Comparison of ENCODE assay signal across 9 cellular contexts in genomic region chr16:63461248-63461841, GRCh38.
DNase-seq lines count a peak whose midpoint lies in the region; ATAC-seq and TF ChIP-seq lines count a peak whose summit lies in the region.
"Had no signal": no experiment of that assay in that cellular context is flagged by ENCODE, and none has a peak within 500 bp of the region (broad histone marks: within the 10 kb centered on the region; RNA-seq: fewer than 3 reads in every experiment).

No MANE protein-coding gene starts in this region.

- H3K18ac ChIP-seq in IMR-90 (ENCODE audit: low read depth, low read length) = no peak overlapping the region

- no peaks in the 10 kb centered on the region for H3K4me1 ChIP-seq in IMR-90 (ENCODE audit: control insufficient read depth, insufficient read depth, low read length)
- no peaks in the 10 kb centered on the region for H3K4me1 ChIP-seq in SK-N-SH (ENCODE audit: control insufficient read depth in 1 of 2, insufficient read depth in 2 of 2, low read depth in 1 of 2, low read length in 1 of 2)
- H3K4me1 ChIP-seq in testis = no peaks in the 10 kb centered on the region

- H3K9ac ChIP-seq in IMR-90 (ENCODE audit: low read depth, low read length) = no peak overlapping the region
- H3K9ac ChIP-seq in SK-N-SH = no peak overlapping the region

- no peak overlapping the region for H2BK120ac ChIP-seq in IMR-90 (ENCODE audit: low read depth, low read length)

- no peak for TF ChIP-seq EP300 in SK-N-SH (IDR thresholded peaks at IDR 0.05; ENCODE audit: borderline replicate concordance in 1 of 2, low read depth in 1 of 2, low read length in 1 of 2)

- no peaks in the 10 kb centered on the region for H3K9me3 Mint-ChIP-seq in glutamatergic neuron (ENCODE audit: unreplicated experiment)
- H3K9me3 Mint-ChIP-seq in activated naive CD4-positive, alpha-beta T cell treated with anti-CD3 and anti-CD28 coated beads for 36 hours = peaks cover 27% of the 10 kb centered on the region

- H2AK5ac ChIP-seq in IMR-90 (ENCODE audit: low read depth, low read length) = no peak overlapping the region

- no TSS peak for BruUV-seq in IMR-90 (replicated peaks; lab: Mats Ljungman, UMichigan)

- no peak overlapping the region for H4K91ac ChIP-seq in IMR-90 (ENCODE audit: insufficient read depth, low read depth, low read length)

- H3K27me3 ChIP-seq in AG04450 (ENCODE audit: control insufficient read depth, insufficient read depth, low read length) = no peaks in the 10 kb centered on the region
- no peaks in the 10 kb centered on the region for H3K27me3 ChIP-seq in IMR-90 (ENCODE audit: control insufficient read depth, insufficient read depth, low read length)
- H3K27me3 ChIP-seq in SK-N-SH (ENCODE audit: insufficient read depth) = no peaks in the 10 kb centered on the region
- H3K27me3 ChIP-seq in testis = no peaks in the 10 kb centered on the region

- no peak overlapping the region for H3K27ac ChIP-seq in AG04450 (ENCODE audit: low read depth, low read length)
- H3K27ac ChIP-seq in IMR-90 (ENCODE audit: insufficient read depth, low read length) = no peak overlapping the region
- H3K27ac ChIP-seq in SK-N-SH (ENCODE audit: low read depth in 2 of 2, low read length in 1 of 2) = no peak overlapping the region
- H3K27ac ChIP-seq in testis = no peak overlapping the region

- no peaks in the 10 kb centered on the region for H3K9me3 ChIP-seq in AG04450 (ENCODE audit: control insufficient read depth, insufficient read depth, low read length)
- H3K9me3 ChIP-seq in IMR-90 (ENCODE audit: control insufficient read depth, insufficient read depth, low read length) = no peaks in the 10 kb centered on the region
- H3K9me3 ChIP-seq in SK-N-SH = no peaks in the 10 kb centered on the region
- no peaks in the 10 kb centered on the region for H3K9me3 ChIP-seq in testis

- no peak overlapping the region for H3K56ac ChIP-seq in IMR-90 (ENCODE audit: extremely low read depth, insufficient read depth, low read length)

- H3K4me2 ChIP-seq in IMR-90 (ENCODE audit: low read depth, low read length) (no peak overlapping the region), SK-N-SH (no peak overlapping the region)

- TF ChIP-seq RAD21 in IMR-90 (IDR thresholded peaks at IDR 0.05; ENCODE audit: low read length) (peak; percentile 67), SK-N-SH (IDR thresholded peaks at IDR 0.05; ENCODE audit: low read length) (peak; percentile 93)

- TF ChIP-seq POLR2A in IMR-90 (IDR thresholded peaks at IDR 0.05; ENCODE audit: low read depth, low read length) (no peak), testis (IDR thresholded peaks at IDR 0.05) (no peak)

- no CpG with 5 or more reads among the region's 3 CpGs for WGBS in IMR-90 (ENCODE audit: extremely low coverage in 2 of 2, insufficient read length in 1 of 2), 2 experiments
- WGBS in SK-N-SH (ENCODE audit: low lambda C conversion rate) = 79% methylated on average over 3 of the region's 3 CpGs
- WGBS in testis, 2 donors = 67 to 96% methylated on average over 3 of the region's 3 CpGs

- peaks cover 3% of the 10 kb centered on the region for H3F3A ChIP-seq in SK-N-SH (replicated peaks; ENCODE audit: insufficient read depth)

- no peak for ATAC-seq in IMR-90 (ENCODE audit: low read depth)

- peaks cover 2% of the 10 kb centered on the region for H3K4me1 Mint-ChIP-seq in glutamatergic neuron (ENCODE audit: low read depth, unreplicated experiment)
- H3K4me1 Mint-ChIP-seq in activated naive CD4-positive, alpha-beta T cell treated with anti-CD3 and anti-CD28 coated beads for 36 hours (ENCODE audit: low read depth) = no peaks in the 10 kb centered on the region

- H2AFZ ChIP-seq in IMR-90 (replicated peaks; ENCODE audit: low read length, poor library complexity) (no peak overlapping the region), SK-N-SH (ENCODE audit: low read depth) (no peak overlapping the region)

- peak; percentile 38 for TF ChIP-seq CTCF in AG04450 (IDR thresholded peaks at IDR 0.05; ENCODE audit: low read depth, low read length)
- TF ChIP-seq CTCF in IMR-90 (conservative IDR thresholded peaks at IDR 0.05; ENCODE audit: low read depth, low read length) = peak; percentile 48
- TF ChIP-seq CTCF in SK-N-SH (IDR thresholded peaks at IDR 0.05) = peak; percentile 81
- peak; percentile 36 for TF ChIP-seq CTCF in glutamatergic neuron (IDR thresholded peaks at IDR 0.05; ENCODE audit: partially characterized antibody, unreplicated experiment)
- TF ChIP-seq CTCF in testis (IDR thresholded peaks at IDR 0.05) = peak; percentile 28 to 38 (median 37)

- no peak overlapping the region for H3K23ac ChIP-seq in IMR-90 (ENCODE audit: low read depth, low read length)

- no peak overlapping the region for H3K4me3 ChIP-seq in AG04450 (ENCODE audit: low read depth, low read length)
- H3K4me3 ChIP-seq in IMR-90 (ENCODE audit: insufficient read depth, low read depth, low read length) = no peak overlapping the region
- H3K4me3 ChIP-seq in SK-N-SH (ENCODE audit: low read depth in 2 of 2, low read length in 1 of 2) = no peak overlapping the region; a peak in 1 of 4 replicates
- no peak overlapping the region for H3K4me3 ChIP-seq in testis

- no peak overlapping the region for H2BK5ac ChIP-seq in IMR-90 (ENCODE audit: low read depth, low read length, poor library complexity, severe bottlenecking)

- H4K20me1 ChIP-seq in IMR-90 (ENCODE audit: insufficient read depth, low read length) = no peaks in the 10 kb centered on the region
- H4K20me1 ChIP-seq in SK-N-SH (ENCODE audit: insufficient read depth) = no peaks in the 10 kb centered on the region

- H3K36me3 Mint-ChIP-seq in glutamatergic neuron (ENCODE audit: unreplicated experiment) = no peaks in the 10 kb centered on the region
- no peaks in the 10 kb centered on the region for H3K36me3 Mint-ChIP-seq in activated naive CD4-positive, alpha-beta T cell treated with anti-CD3 and anti-CD28 coated beads for 36 hours (ENCODE audit: low read depth)
- H3K36me3 Mint-ChIP-seq: activated naive CD8-positive, alpha-beta T cell had no signal

- no peaks in the 10 kb centered on the region for H3K27me3 Mint-ChIP-seq in glutamatergic neuron (ENCODE audit: unreplicated experiment)
- no peaks in the 10 kb centered on the region for H3K27me3 Mint-ChIP-seq in activated naive CD4-positive, alpha-beta T cell treated with anti-CD3 and anti-CD28 coated beads for 36 hours (ENCODE audit: low read depth)
- H3K27me3 Mint-ChIP-seq: activated naive CD8-positive, alpha-beta T cell had no signal

- no peak overlapping the region for H3K27ac Mint-ChIP-seq in glutamatergic neuron (ENCODE audit: unreplicated experiment)
- no peak overlapping the region for H3K27ac Mint-ChIP-seq in activated naive CD4-positive, alpha-beta T cell treated with anti-CD3 and anti-CD28 coated beads for 36 hours
- H3K27ac Mint-ChIP-seq: activated naive CD8-positive, alpha-beta T cell had no signal

- intact Hi-C loops in IMR-90 (cut with micrococcal nuclease) = loop anchor here (2.0 kb wide), 1 partner anchor 1657 kb away; no protein-coding TSS in a partner anchor
- intact Hi-C loops in testis (cut with DNase I; ENCODE audit: low total_unique reads) = no loop called here
- intact Hi-C loops in activated naive CD4-positive, alpha-beta T cell treated with anti-CD3 and anti-CD28 coated beads for 36 hours (cut with micrococcal nuclease) = no loop called here

- DNase-seq in AG04450 (ENCODE audit: low read depth, low spot score) = no peak
- DNase-seq in IMR-90 = peak; percentile 44
- DNase-seq in SK-N-SH = peak; percentile 18
- DNase-seq in glutamatergic neuron = peak; percentile 31
- peak; percentile 69 for DNase-seq in testis
- no peak for DNase-seq in stimulated activated CD4-positive, alpha-beta T cell treated with anti-CD3 and anti-CD28 coated beads, Interleukin-15, amount 100 ng/mL, for 24 hours
- DNase-seq in activated naive CD4-positive, alpha-beta T cell treated with anti-CD3 and anti-CD28 coated beads for 36 hours = no peak
- no peak for DNase-seq in NCI-H1048 (lab: John Stamatoyannopoulos, UW)

- dilution Hi-C loops in IMR-90 (cut with HindIII; ENCODE audit: low sequenced_read_pairs, unreplicated experiment) = no loop called here

- H2AK9ac ChIP-seq in IMR-90 (replicated peaks; ENCODE audit: low read depth, low read length, poor library complexity) = no peak overlapping the region

- H2BK20ac ChIP-seq in IMR-90 (ENCODE audit: low read depth, low read length) = no peak overlapping the region

- POLR2A ChIA-PET in AG04450 (lab: Yijun Ruan, JAX) (no interaction called here), IMR-90 (lab: Charles Lee; ENCODE audit: unreplicated experiment) (no interaction called here), SK-N-SH (lab: Yijun Ruan, JAX) (no interaction called here)

- H3K79me1 ChIP-seq in IMR-90 (ENCODE audit: low read depth in 1 of 2, low read length in 2 of 2) = no peaks in the 10 kb centered on the region

- H3K4me3 Mint-ChIP-seq in glutamatergic neuron (ENCODE audit: unreplicated experiment) = no peak overlapping the region
- H3K4me3 Mint-ChIP-seq in activated naive CD4-positive, alpha-beta T cell treated with anti-CD3 and anti-CD28 coated beads for 36 hours = no peak overlapping the region
- H3K4me3 Mint-ChIP-seq: activated naive CD8-positive, alpha-beta T cell had no signal

- in situ Hi-C loops in IMR-90 (cut with MboI; ENCODE audit: low sequenced_read_pairs) = no loop called here

- no peaks in the 10 kb centered on the region; the same call in 1 of the 2 replicates for H3K9me2 ChIP-seq in SK-N-SH

- H2BK15ac ChIP-seq in IMR-90 (ENCODE audit: low read depth, low read length) = no peak overlapping the region

- H4K5ac ChIP-seq in IMR-90 (ENCODE audit: low read depth, low read length) = no peak overlapping the region

- CTCF ChIA-PET in AG04450 (lab: Charles Lee) (interaction anchor here (0.8 to 1.4 kb wide), 8 partner anchors 11 to 1661 kb away, joined by 3 to 5 read pairs (median 3); no protein-coding TSS in a partner anchor), IMR-90 (lab: Yijun Ruan, JAX) (interaction anchor here (1.1 kb wide), 1 partner anchor 15 kb away, joined by 3 read pairs; no protein-coding TSS in a partner anchor), SK-N-SH (lab: Yijun Ruan, JAX) (interaction anchor here (0.6 to 4.8 kb wide), 38 partner anchors 8 to 1892 kb away, joined by 3 to 32 read pairs (median 3); no protein-coding TSS in a partner anchor)
- CTCF ChIA-PET in activated naive CD4-positive, alpha-beta T cell treated with anti-CD3 and anti-CD28 coated beads for 36 hours (lab: Charles Lee) = no interaction called here

- H3K79me2 ChIP-seq in SK-N-SH (ENCODE audit: insufficient read depth) = no peaks in the 10 kb centered on the region

- no peak overlapping the region for H3K14ac ChIP-seq in IMR-90 (replicated peaks; ENCODE audit: low read depth, low read length)

- H3K4ac ChIP-seq in IMR-90 (ENCODE audit: low read depth, low read length) = no peak overlapping the region

- H4K8ac ChIP-seq in IMR-90 (ENCODE audit: low read depth in 2 of 2, low read length in 2 of 2) = no peak overlapping the region

- no peaks in the 10 kb centered on the region for H3K9me1 ChIP-seq in IMR-90 (ENCODE audit: insufficient read depth, low read length)

- H3K36me3 ChIP-seq in IMR-90 (ENCODE audit: control insufficient read depth, insufficient read depth, low read length) = no peaks in the 10 kb centered on the region
- H3K36me3 ChIP-seq in SK-N-SH (replicated peaks in 1 of 2; ENCODE audit: control insufficient read depth in 1 of 2, insufficient read depth in 2 of 2, low read length in 1 of 2) = no peaks in the 10 kb centered on the region
- no peaks in the 10 kb centered on the region for H3K36me3 ChIP-seq in testis (ENCODE audit: low read depth, missing control alignments)

TF ChIP-seq in SK-N-SH, 30 proteins besides CTCF, POLR2A, EP300 and RAD21 (continues in another document):
- no peak for TF ChIP-seq RCOR1 (IDR thresholded peaks at IDR 0.05; ENCODE audit: low read length)

Comparison
In these comparisons a context has a peak if more than half of its experiments do, and no peak if none do; other contexts are left out.
1. DNase-seq: peak in IMR-90 (single experiment), SK-N-SH (single experiment), glutamatergic neuron (single experiment) and testis (single experiment); none in AG04450 (single experiment), stimulated activated CD4-positive, alpha-beta T cell treated with anti-CD3 and anti-CD28 coated beads, Interleukin-15, amount 100 ng/mL, for 24 hours (single experiment), activated naive CD4-positive, alpha-beta T cell treated with anti-CD3 and anti-CD28 coated beads for 36 hours (single experiment) and NCI-H1048 (single experiment).
2. Peak in every context shown above with its lines, with median percentiles within 50 percentile points of each other: CTCF ChIP-seq.